36 cellular contexts compared by ENCODE assay signal in genomic region chr10:80786322-80786721, GRCh38.
"Had no signal": no experiment of that assay in that cellular context is flagged by ENCODE, and none has a peak within 500 bp of the region (broad histone marks: within the 10 kb centered on the region; RNA-seq: fewer than 3 reads in every experiment).

No MANE protein-coding gene starts in this region.

- H3K4me1 ChIP-seq: body of pancreas, breast epithelium had no signal

- FAIRE-seq: astrocyte, TTC549 had no signal

- H3K4me3 ChIP-seq: body of pancreas, breast epithelium had no signal

- H3K36me3 Mint-ChIP-seq: activated CD4-positive, alpha-beta memory T cell treated with anti-CD3 and anti-CD28 coated beads for 36 hours; activated naive CD4-positive, alpha-beta T cell treated with anti-CD3 and anti-CD28 coated beads, Interleukin-2, amount 10 ng/mL, durations not matched to agents 7 days and 5 days; activated naive CD4-positive, alpha-beta T cell treated with anti-CD3 and anti-CD28 coated beads, Interleukin-2, amount 50 U/mL, for 24 hours; activated naive CD8-positive, alpha-beta T cell; activated naive CD8-positive, alpha-beta T cell treated with anti-CD3 and anti-CD28 coated beads, Interleukin-2, amount 10 ng/mL, durations not matched to agents 7 days and 5 days had no signal

- H3K27me3 ChIP-seq: body of pancreas, brain microvascular endothelial cell, breast epithelium had no signal

- H3K27ac ChIP-seq: body of pancreas, brain microvascular endothelial cell, breast epithelium, VCaP had no signal

- H3K27me3 Mint-ChIP-seq: activated B cell treated with CpG ODN at 0.5 μM for 24 hours; activated naive CD4-positive, alpha-beta T cell treated with anti-CD3 and anti-CD28 coated beads, Interleukin-2, amount 10 ng/mL, durations not matched to agents 7 days and 5 days had no signal

- H3K27ac Mint-ChIP-seq: activated B cell treated with CpG ODN at 0.5 μM for 24 hours; activated CD4-positive, alpha-beta memory T cell treated with anti-CD3 and anti-CD28 coated beads for 36 hours; activated CD4-positive, alpha-beta T cell treated with anti-CD3 and anti-CD28 coated beads, Interleukin-2, amount 10 ng/mL, durations not matched to agents 24 days and 14 days; activated CD8-positive, alpha-beta T cell treated with anti-CD3 and anti-CD28 coated beads for 36 hours; activated naive CD4-positive, alpha-beta T cell treated with anti-CD3 and anti-CD28 coated beads, Interleukin-2, amount 10 ng/mL, durations not matched to agents 7 days and 5 days; activated naive CD4-positive, alpha-beta T cell treated with anti-CD3 and anti-CD28 coated beads, Interleukin-2, amount 50 U/mL, for 24 hours; activated naive CD8-positive, alpha-beta T cell; activated naive CD8-positive, alpha-beta T cell treated with anti-CD3 and anti-CD28 coated beads, Interleukin-2, amount 10 ng/mL, durations not matched to agents 7 days and 5 days; activated naive CD8-positive, alpha-beta T cell treated with anti-CD3 and anti-CD28 coated beads, Interleukin-2, amount 50 U/mL, for 24 hours; activated T-cell treated with anti-CD3 and anti-CD28 coated beads, Interleukin-2, amount 50 U/mL, for 72 hours; activated T-helper 2 cell treated with anti-CD3 and anti-CD28 coated beads, Interferon-gamma antibody, Interleukin-2, Interleukin-4, amounts not matched to agents 10 μg/mL and 5 μg/mL and 100 μg/mL, durations not matched to agents 14 hours and 24 hours and 36 hours; T-helper 1 cell treated with Interleukin-12 subunit alpha and Interleukin-12 subunit beta and Interleukin-4 antibody, amounts not matched to agents 30 μg/mL and 1 μg/mL, for 36 hours; T-helper 2 cell treated with Interferon-gamma antibody and Interleukin-4, amounts not matched to agents 5 μg/mL and 100 μg/mL, for 36 hours had no signal

- H3K4me3 Mint-ChIP-seq: activated B cell treated with CpG ODN at 0.5 μM for 24 hours; activated CD4-positive, alpha-beta memory T cell treated with anti-CD3 and anti-CD28 coated beads for 36 hours; activated CD4-positive, alpha-beta T cell treated with anti-CD3 and anti-CD28 coated beads, Interleukin-2, amount 10 ng/mL, durations not matched to agents 24 days and 14 days; activated CD8-positive, alpha-beta T cell treated with anti-CD3 and anti-CD28 coated beads for 36 hours; activated naive CD4-positive, alpha-beta T cell treated with anti-CD3 and anti-CD28 coated beads, Interleukin-2, amount 10 ng/mL, durations not matched to agents 7 days and 5 days; activated naive CD4-positive, alpha-beta T cell treated with anti-CD3 and anti-CD28 coated beads, Interleukin-2, amount 50 U/mL, for 24 hours; activated naive CD8-positive, alpha-beta T cell; activated naive CD8-positive, alpha-beta T cell treated with anti-CD3 and anti-CD28 coated beads, Interleukin-2, amount 10 ng/mL, durations not matched to agents 7 days and 5 days; activated naive CD8-positive, alpha-beta T cell treated with anti-CD3 and anti-CD28 coated beads, Interleukin-2, amount 50 U/mL, for 24 hours; activated T-cell treated with anti-CD3 and anti-CD28 coated beads, Interleukin-2, amount 50 U/mL, for 4 hours; activated T-cell treated with anti-CD3 and anti-CD28 coated beads, Interleukin-2, amount 50 U/mL, for 72 hours; T-helper 1 cell treated with Interleukin-12 subunit alpha and Interleukin-12 subunit beta and Interleukin-4 antibody, amounts not matched to agents 30 μg/mL and 1 μg/mL, for 36 hours; T-helper 2 cell treated with Interferon-gamma antibody and Interleukin-4, amounts not matched to agents 5 μg/mL and 100 μg/mL, for 36 hours had no signal

- H3K4me1 Mint-ChIP-seq: activated B cell treated with CpG ODN at 0.5 μM for 24 hours; activated CD4-positive, alpha-beta T cell treated with anti-CD3 and anti-CD28 coated beads, Interleukin-2, amount 10 ng/mL, durations not matched to agents 24 days and 14 days; activated naive CD4-positive, alpha-beta T cell treated with anti-CD3 and anti-CD28 coated beads, Interleukin-2, amount 10 ng/mL, durations not matched to agents 7 days and 5 days; activated naive CD4-positive, alpha-beta T cell treated with anti-CD3 and anti-CD28 coated beads, Interleukin-2, amount 50 U/mL, for 24 hours; activated naive CD8-positive, alpha-beta T cell treated with anti-CD3 and anti-CD28 coated beads, Interleukin-2, amount 10 ng/mL, durations not matched to agents 7 days and 5 days; activated naive CD8-positive, alpha-beta T cell treated with anti-CD3 and anti-CD28 coated beads, Interleukin-2, amount 50 U/mL, for 24 hours had no signal

- H3K9me3 ChIP-seq: body of pancreas, breast epithelium had no signal

- ATAC-seq: activated CD8-positive, alpha-beta T cell treated with anti-CD3 and anti-CD28 coated beads for 36 hours; activated naive CD8-positive, alpha-beta T cell treated with anti-CD3 and anti-CD28 coated beads, Interleukin-2, amount 50 U/mL, for 24 hours; activated T-cell treated with anti-CD3 and anti-CD28 coated beads, Interleukin-2, amount 50 U/mL, for 4 hours; activated T-cell treated with anti-CD3 and anti-CD28 coated beads, Interleukin-2, amount 50 U/mL, for 72 hours; body of pancreas had no signal

- DNase-seq: activated B cell treated with CpG ODN at 0.5 μM for 24 hours; activated CD4-positive, alpha-beta memory T cell treated with anti-CD3 and anti-CD28 coated beads for 36 hours; activated CD4-positive, alpha-beta T cell treated with anti-CD3 and anti-CD28 coated beads for 4 hours; activated CD4-positive, alpha-beta T cell treated with anti-CD3 and anti-CD28 coated beads, Interleukin-2, amount 10 ng/mL, durations not matched to agents 24 days and 14 days; activated CD4-positive, alpha-beta T cell treated with anti-CD3 and anti-CD28 coated beads, Interleukin-2, amount 50 U/mL, for 1 hour; activated CD4-positive, alpha-beta T cell treated with anti-CD3 and anti-CD28 coated beads, Interleukin-2, amount 50 U/mL, for 4 hours; activated CD4-positive, CD25-positive, alpha-beta regulatory T cell treated with anti-CD3 and anti-CD28 coated beads, Interleukin-2, amount 50 U/mL, for 72 hours; activated CD8-positive, alpha-beta memory T cell treated with anti-CD3 and anti-CD28 coated beads, Interleukin-2, amount 50 U/mL, for 4 hours; activated CD8-positive, alpha-beta T cell treated with anti-CD3 and anti-CD28 coated beads for 36 hours; activated effector memory CD4-positive, alpha-beta T cell treated with Interleukin-2 at 50 U/mL for 16 hours; activated gamma-delta T cell; activated naive CD4-positive, alpha-beta T cell treated with anti-CD3 and anti-CD28 coated beads, Interleukin-2, amount 10 ng/mL, durations not matched to agents 7 days and 5 days; activated naive CD4-positive, alpha-beta T cell treated with Interleukin-2 at 50 U/mL for 16 hours; activated naive CD8-positive, alpha-beta T cell treated with anti-CD3 and anti-CD28 coated beads, Interleukin-2, amount 10 ng/mL, durations not matched to agents 7 days and 5 days; activated naive CD8-positive, alpha-beta T cell treated with anti-CD3 and anti-CD28 coated beads, Interleukin-2, amount 50 U/mL, for 24 hours; activated T-cell treated with anti-CD3 and anti-CD28 coated beads for 4 hours; activated T-cell treated with anti-CD3 and anti-CD28 coated beads, Interleukin-2, amount 50 U/mL, for 1 hour; activated T-cell treated with anti-CD3 and anti-CD28 coated beads, Interleukin-2, amount 50 U/mL, for 4 hours; activated T-cell treated with anti-CD3 and anti-CD28 coated beads, Interleukin-2, amount 50 U/mL, for 72 hours; amygdala; anterior cingulate cortex; body of pancreas; brain microvascular endothelial cell; central memory CD4-positive, alpha-beta T cell; T-helper 1 cell; T-helper 2 cell; T-helper 9 cell had no signal

- H3K36me3 ChIP-seq: brain microvascular endothelial cell, breast epithelium had no signal

- H3K9me3 Mint-ChIP-seq: activated CD4-positive, alpha-beta memory T cell treated with anti-CD3 and anti-CD28 coated beads for 36 hours; activated CD4-positive, alpha-beta T cell treated with anti-CD3 and anti-CD28 coated beads, Interleukin-2, amount 10 ng/mL, durations not matched to agents 24 days and 14 days; activated CD8-positive, alpha-beta T cell treated with anti-CD3 and anti-CD28 coated beads for 36 hours; activated naive CD4-positive, alpha-beta T cell treated with anti-CD3 and anti-CD28 coated beads, Interleukin-2, amount 10 ng/mL, durations not matched to agents 7 days and 5 days; activated naive CD4-positive, alpha-beta T cell treated with anti-CD3 and anti-CD28 coated beads, Interleukin-2, amount 50 U/mL, for 24 hours; activated naive CD8-positive, alpha-beta T cell treated with anti-CD3 and anti-CD28 coated beads, Interleukin-2, amount 10 ng/mL, durations not matched to agents 7 days and 5 days; activated naive CD8-positive, alpha-beta T cell treated with anti-CD3 and anti-CD28 coated beads, Interleukin-2, amount 50 U/mL, for 24 hours; activated T-cell treated with anti-CD3 and anti-CD28 coated beads, Interleukin-2, amount 50 U/mL, for 4 hours; activated T-cell treated with anti-CD3 and anti-CD28 coated beads, Interleukin-2, amount 50 U/mL, for 72 hours; activated T-helper 2 cell treated with anti-CD3 and anti-CD28 coated beads, Interferon-gamma antibody, Interleukin-2, Interleukin-4, amounts not matched to agents 10 μg/mL and 5 μg/mL and 100 μg/mL, durations not matched to agents 14 hours and 24 hours and 36 hours; T-helper 1 cell treated with Interleukin-12 subunit alpha and Interleukin-12 subunit beta and Interleukin-4 antibody, amounts not matched to agents 30 μg/mL and 1 μg/mL, for 36 hours; T-helper 2 cell treated with Interferon-gamma antibody and Interleukin-4, amounts not matched to agents 5 μg/mL and 100 μg/mL, for 36 hours had no signal
